Comparison of ENCODE assay signal across 10 cellular contexts in the genomic region with DNA sequence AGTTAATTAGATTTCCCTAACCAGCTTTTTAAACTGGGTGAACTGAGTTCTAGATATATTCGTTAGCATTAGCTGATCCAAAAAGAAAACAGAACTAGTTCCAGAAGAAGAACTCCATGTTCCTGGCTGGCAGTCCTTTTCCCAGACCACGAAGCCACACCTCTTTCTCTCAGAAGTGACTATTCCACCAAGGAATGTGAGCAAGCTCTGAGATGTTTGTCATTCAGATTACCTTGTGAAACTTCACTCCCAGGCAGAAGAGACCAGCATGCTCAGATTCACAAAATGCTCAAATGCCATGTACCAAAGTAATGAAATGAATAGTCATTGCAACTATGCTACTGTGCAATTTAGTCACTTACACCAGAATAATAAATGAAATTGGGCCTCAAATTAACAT. TPM values are rescaled to one million over a fixed set of nuclear protein-coding genes. Genes with fewer than 3 reads are reported as not detected.
DNase-seq lines count a peak whose midpoint lies in the region; ATAC-seq and TF ChIP-seq lines count a peak whose summit lies in the region.
"Had no signal": no experiment of that assay in that cellular context is flagged by ENCODE, and none has a peak within 500 bp of the region (broad histone marks: within the 10 kb centered on the region; RNA-seq: fewer than 3 reads in every experiment).

No MANE protein-coding gene starts in this region.

- DNase-seq in SIG-M5 treated with dmso at 0.1 percent for 504 hours (lab: John Stamatoyannopoulos, UW; ENCODE audit: unreplicated experiment): peak; percentile 20
- DNase-seq in SIG-M5 (lab: John Stamatoyannopoulos, UW): no peak
- DNase-seq in breast epithelium (ENCODE audit: low spot score in 2 of 2): peak in 1 of 2 donors; percentile 86
- no peak for DNase-seq in left lung
- DNase-seq in superior temporal gyrus (ENCODE audit: extremely low spot score): no peak
- no peak for DNase-seq in SKM-1 treated with dmso at 0.1 percent for 144 hours (lab: John Stamatoyannopoulos, UW; ENCODE audit: unreplicated experiment)
- DNase-seq: BE2C, NCI-H1930 had no signal

- no peak for TF ChIP-seq CTCF in breast epithelium (IDR thresholded peaks at IDR 0.05)
- TF ChIP-seq CTCF in left lung (IDR thresholded peaks at IDR 0.05): no peak

- peak overlapping the region; percentile 73 to 99 for H3K27ac ChIP-seq in breast epithelium
- peak overlapping the region; percentile 62 to 65 for H3K27ac ChIP-seq in left lung
- H3K27ac ChIP-seq in urinary bladder (ENCODE audit: low read depth): peak overlapping the region; percentile 18

- no peak for TF ChIP-seq POLR2A in breast epithelium (IDR thresholded peaks at IDR 0.05)

- H3K4me1 ChIP-seq in breast epithelium: peaks cover 0 to 18% of the 10 kb centered on the region in 2 donors
- peaks cover 6 to 29% of the 10 kb centered on the region in 2 donors for H3K4me1 ChIP-seq in left lung
- H3K4me1 ChIP-seq in urinary bladder (ENCODE audit: insufficient read depth): peaks cover 3% of the 10 kb centered on the region

- H3K36me3 ChIP-seq in breast epithelium (no peaks in the 10 kb centered on the region), left lung (no peaks in the 10 kb centered on the region), urinary bladder (ENCODE audit: insufficient read depth) (no peaks in the 10 kb centered on the region)
- H3K36me3 ChIP-seq: BE2C had no signal

- no peaks in the 10 kb centered on the region for H3K27me3 ChIP-seq in breast epithelium
- no peaks in the 10 kb centered on the region for H3K27me3 ChIP-seq in left lung
- H3K27me3 ChIP-seq: BE2C had no signal

- no peaks in the 10 kb centered on the region for H3K9me3 ChIP-seq in breast epithelium
- H3K9me3 ChIP-seq in left lung: no peaks in the 10 kb centered on the region
- H3K9me3 ChIP-seq: BE2C had no signal

- intact Hi-C loops in breast epithelium (cut with DNase I; ENCODE audit: low total_unique reads): no loop called here
- intact Hi-C loops in left lung (cut with DNase I): loop anchor here in 1 of 2 donors (10.0 kb wide), 1 partner anchor 219 kb away; a partner anchor contains a TSS

- H3K4me3 ChIP-seq in breast epithelium: no peak overlapping the region
- H3K4me3 ChIP-seq in left lung: no peak overlapping the region
- H3K4me3 ChIP-seq in urinary bladder (ENCODE audit: low read depth, low read length): no peak overlapping the region

- 12% methylated on average over 2 of the region's 2 CpGs for WGBS in urinary bladder

- ATAC-seq in left lung (peak; percentile 17), GM18858 (IDR thresholded peaks at IDR 0.05; ENCODE audit: unreplicated experiment) (no peak)

RNA-seq across cellular contexts. Expression of a gene that starts 4.4 kb away (rescaled TPM):
- total RNA-seq in breast epithelium (100 to 1,000 TPM in 1 of 3 donors, 10 to 100 TPM in 2; 65.5 to 110 (median 76.6) TPM), left lung (10 to 100 TPM; 31.6 to 37.3 TPM), urinary bladder (94.8 TPM)
- 58.6 TPM for polyA plus RNA-seq in urinary bladder

Comparison
In these comparisons a context has a peak if more than half of its experiments do, and no peak if none do; other contexts are left out.
1. H3K27ac ChIP-seq: peak in every context shown above with its lines; median percentile 86 in breast epithelium; 64 in left lung; 18 in urinary bladder.